In the genomic region with DNA sequence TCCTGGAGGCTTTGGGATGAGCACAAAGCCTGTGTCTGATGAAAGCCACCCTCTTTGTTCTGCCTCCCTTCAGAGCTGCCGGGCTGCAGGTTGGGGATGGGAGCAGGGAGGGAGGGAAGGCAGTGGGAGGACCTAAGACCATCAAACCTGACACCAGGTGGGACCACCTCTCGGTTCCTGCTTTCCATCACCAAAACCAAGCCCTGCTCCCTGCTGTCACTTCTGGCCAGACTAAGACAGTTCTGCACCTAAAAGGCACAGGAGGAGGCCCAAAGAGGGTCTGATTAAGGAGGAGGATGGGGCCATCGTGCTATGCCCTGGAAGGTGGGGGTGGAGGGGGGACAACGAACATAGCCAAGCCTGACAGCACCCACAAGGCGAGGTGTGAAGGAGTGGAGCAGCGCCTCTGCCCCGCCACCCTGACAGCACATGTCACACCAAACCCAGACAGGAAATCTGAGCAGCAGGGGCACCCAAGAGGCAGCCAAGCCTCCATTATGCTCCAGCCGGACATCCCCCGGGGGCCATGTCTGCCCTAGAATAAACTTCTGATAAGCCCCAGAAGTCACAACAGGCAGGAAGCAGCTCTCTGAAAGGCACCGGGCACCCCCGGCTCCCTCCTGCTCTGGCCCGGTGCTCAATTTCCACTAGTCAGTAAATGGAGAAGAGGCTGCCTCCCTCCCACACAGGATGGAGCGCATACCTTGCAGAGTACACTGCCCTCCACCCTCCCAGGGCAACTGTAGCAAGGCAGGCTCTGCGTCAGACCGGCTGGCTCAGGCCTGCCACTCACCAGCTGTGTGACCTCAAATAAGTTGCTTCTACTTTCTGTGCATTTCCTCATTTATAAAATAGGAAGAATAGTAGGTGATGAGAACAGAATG, we compare ENCODE assay signal across 8 cellular contexts. TPM values are rescaled to one million over a fixed set of nuclear protein-coding genes. Genes with fewer than 3 reads are reported as not detected.
A peak's percentile ranks its signal among the peaks of the same experiment; 100 is the strongest.
DNase-seq lines count a peak whose midpoint lies in the region; ATAC-seq lines count a peak whose summit lies in the region.

No MANE protein-coding gene starts in this region.

- H3K27me3 Mint-ChIP-seq in CD4-positive, CD25-positive, alpha-beta regulatory T cell, result peaks cover 4% of the 10 kb centered on the region
- peaks cover 9% of the 10 kb centered on the region for H3K27me3 Mint-ChIP-seq in activated T-cell treated with anti-CD3 and anti-CD28 coated beads, Interleukin-2, amount 50 U/mL, for 72 hours (ENCODE audit: low read depth)

- H3K36me3 ChIP-seq in CD4-positive, CD25-positive, alpha-beta regulatory T cell (ENCODE audit: control insufficient read depth, insufficient read depth, low read length), result no peaks in the 10 kb centered on the region
- no peaks in the 10 kb centered on the region for H3K36me3 ChIP-seq in skeletal muscle tissue (ENCODE audit: control insufficient read depth in 3 of 3, insufficient read depth in 3 of 3, low read length in 3 of 3)

- H3K4me1 ChIP-seq in CD4-positive, CD25-positive, alpha-beta regulatory T cell (ENCODE audit: control insufficient read depth, insufficient read depth, low read length, poor library complexity, severe bottlenecking), result peaks cover 11% of the 10 kb centered on the region
- H3K4me1 ChIP-seq in skeletal muscle tissue (ENCODE audit: control insufficient read depth in 3 of 3, insufficient read depth in 3 of 3, low read length in 3 of 3), result peaks cover 48 to 61% (median 60%) of the 10 kb centered on the region in 3 donors

- peak overlapping the region in 1 of 3 donors; percentile 65 for H3K27ac Mint-ChIP-seq in CD4-positive, CD25-positive, alpha-beta regulatory T cell
- H3K27ac Mint-ChIP-seq in activated T-cell treated with anti-CD3 and anti-CD28 coated beads, Interleukin-2, amount 50 U/mL, for 72 hours, result no peak overlapping the region

- ATAC-seq in CD4-positive, CD25-positive, alpha-beta regulatory T cell (ENCODE audit: low read depth in 2 of 2), result peak; percentile 23 to 30
- ATAC-seq in GM21360 (IDR thresholded peaks at IDR 0.05; ENCODE audit: unreplicated experiment), result peak; percentile 59
- peak; percentile 47 to 49 for ATAC-seq in activated T-cell treated with anti-CD3 and anti-CD28 coated beads, Interleukin-2, amount 50 U/mL, for 72 hours (replicated peaks in 1 of 2)

- peak in 1 of 3 donors; percentile 18 for DNase-seq in CD4-positive, CD25-positive, alpha-beta regulatory T cell
- DNase-seq in LHCN-M2 (ENCODE audit: low read depth) (peak; percentile 34), hepatic stellate cell (ENCODE audit: low spot score) (peak; percentile 58), NCI-H2227 (lab: John Stamatoyannopoulos, UW; ENCODE audit: unreplicated experiment) (no peak), posterior cingulate gyrus (no peak)
- DNase-seq in activated T-cell treated with anti-CD3 and anti-CD28 coated beads, Interleukin-2, amount 50 U/mL, for 72 hours, result peak; percentile 6 to 24

- H3K9me3 Mint-ChIP-seq in CD4-positive, CD25-positive, alpha-beta regulatory T cell, result no peaks in the 10 kb centered on the region
- no peaks in the 10 kb centered on the region for H3K9me3 Mint-ChIP-seq in activated T-cell treated with anti-CD3 and anti-CD28 coated beads, Interleukin-2, amount 50 U/mL, for 72 hours

- no peak overlapping the region for H3K27ac ChIP-seq in CD4-positive, CD25-positive, alpha-beta regulatory T cell (ENCODE audit: insufficient read depth, low read length, poor library complexity, severe bottlenecking)
- H3K27ac ChIP-seq in skeletal muscle tissue (ENCODE audit: low read depth, low read length), result peak overlapping the region; percentile 76

- no peaks in the 10 kb centered on the region for H3K36me3 Mint-ChIP-seq in CD4-positive, CD25-positive, alpha-beta regulatory T cell
- H3K36me3 Mint-ChIP-seq in activated T-cell treated with anti-CD3 and anti-CD28 coated beads, Interleukin-2, amount 50 U/mL, for 72 hours (ENCODE audit: insufficient read depth in 2 of 2), result no peaks in the 10 kb centered on the region

- peak overlapping the region in 2 of 3 donors; percentile 12 to 75 for H3K9ac ChIP-seq in skeletal muscle tissue (ENCODE audit: low read depth in 1 of 3, low read length in 3 of 3)

- intact Hi-C loops in posterior cingulate gyrus (cut with DNase I), result no loop called here

- no peak overlapping the region for H3K4me3 ChIP-seq in CD4-positive, CD25-positive, alpha-beta regulatory T cell (ENCODE audit: low read depth, low read length)
- peak overlapping the region; percentile 11 to 49 (median 24) for H3K4me3 ChIP-seq in skeletal muscle tissue (ENCODE audit: low read length in 3 of 3)

- H3K4me3 Mint-ChIP-seq in CD4-positive, CD25-positive, alpha-beta regulatory T cell, result no peak overlapping the region
- H3K4me3 Mint-ChIP-seq in activated T-cell treated with anti-CD3 and anti-CD28 coated beads, Interleukin-2, amount 50 U/mL, for 72 hours, result peak overlapping the region in 1 of 2 donors; percentile 45

- no peaks in the 10 kb centered on the region for H3K27me3 ChIP-seq in CD4-positive, CD25-positive, alpha-beta regulatory T cell (ENCODE audit: control insufficient read depth, insufficient read depth, low read length)
- H3K27me3 ChIP-seq in skeletal muscle tissue (ENCODE audit: control insufficient read depth in 3 of 3, insufficient read depth in 3 of 3, low read length in 3 of 3), result no peaks in the 10 kb centered on the region

- peaks cover 4 to 21% (median 11%) of the 10 kb centered on the region in 4 donors for H3K4me1 Mint-ChIP-seq in CD4-positive, CD25-positive, alpha-beta regulatory T cell
- H3K4me1 Mint-ChIP-seq in activated T-cell treated with anti-CD3 and anti-CD28 coated beads, Interleukin-2, amount 50 U/mL, for 72 hours (ENCODE audit: low read depth), result peaks cover 25% of the 10 kb centered on the region

- no peaks in the 10 kb centered on the region for H3K9me3 ChIP-seq in CD4-positive, CD25-positive, alpha-beta regulatory T cell (ENCODE audit: control insufficient read depth in 2 of 2, low read length in 2 of 2)
- no peaks in the 10 kb centered on the region for H3K9me3 ChIP-seq in skeletal muscle tissue (ENCODE audit: control insufficient read depth in 3 of 3, low read length in 3 of 3)

RNA-seq across cellular contexts. Expression of gene DLG5, which starts 48.9 kb away (rescaled TPM):
- total RNA-seq in CD4-positive, CD25-positive, alpha-beta regulatory T cell, result 3.7 TPM
- under 1 TPM in 3 of 4 donors, not detected in 1; 0.06 to 0.17 (median 0.11) TPM for polyA plus RNA-seq in CD4-positive, CD25-positive, alpha-beta regulatory T cell
- total RNA-seq in LHCN-M2 (2014; rRNA removed), result 22.6 and 24.9 TPM in 2 replicates
- 23.9 TPM for polyA plus RNA-seq in LHCN-M2 (2012)
- 1 to 10 TPM; 3.2 to 6.5 TPM for total RNA-seq in activated T-cell treated with anti-CD3 and anti-CD28 coated beads, Interleukin-2, amount 50 U/mL, for 72 hours
- 14.1 TPM for total RNA-seq in skeletal muscle tissue

Comparison
In these comparisons a context has a peak if more than half of its experiments do, and no peak if none do; other contexts are left out.
1. DNase-seq: peak in LHCN-M2 (single experiment), activated T-cell treated with anti-CD3 and anti-CD28 coated beads, Interleukin-2, amount 50 U/mL, for 72 hours (2 of 2) and hepatic stellate cell (single experiment); none in NCI-H2227 (single experiment) and posterior cingulate gyrus (0 of 10).
2. Peak in every context shown above with its lines, with median percentiles within 50 percentile points of each other: ATAC-seq.